Comparison of ENCODE assay signal across 15 cellular contexts in the genomic region with DNA sequence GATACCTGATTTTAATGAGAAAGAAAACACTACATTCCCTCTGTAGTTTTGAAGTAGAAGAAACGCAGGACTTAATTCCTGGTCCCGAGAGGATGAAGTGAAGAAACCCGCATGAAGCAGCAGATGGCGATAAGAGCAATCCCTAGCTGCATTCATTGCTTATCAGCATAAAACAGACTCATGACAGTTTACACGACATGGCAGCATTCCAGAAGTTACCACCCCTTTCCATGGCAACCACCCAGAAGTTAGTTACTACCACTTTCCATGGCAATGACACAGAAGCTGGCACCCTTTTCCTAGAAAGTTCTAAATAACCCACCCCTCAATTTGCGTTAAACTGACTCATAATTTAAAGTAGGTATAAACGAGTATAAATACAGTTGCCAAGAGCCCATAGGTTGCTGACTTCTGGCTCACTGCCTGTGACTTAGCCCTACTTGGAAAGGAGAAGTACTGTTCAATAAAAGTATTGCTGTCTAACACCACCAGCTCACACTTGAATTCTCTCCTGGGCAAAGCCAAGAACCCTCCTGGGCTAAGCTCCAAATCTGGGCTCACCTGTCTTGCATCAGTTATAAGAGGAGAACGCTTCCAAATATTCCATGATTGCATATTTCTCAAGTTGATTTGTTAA. TPM values are rescaled to one million over a fixed set of nuclear protein-coding genes. Genes with fewer than 3 reads are reported as not detected.
DNase-seq lines count a peak whose midpoint lies in the region; FAIRE-seq and TF ChIP-seq lines count a peak whose summit lies in the region.
"Had no signal": no experiment of that assay in that cellular context is flagged by ENCODE, and none has a peak within 500 bp of the region (broad histone marks: within the 10 kb centered on the region; RNA-seq: fewer than 3 reads in every experiment).

No MANE protein-coding gene starts in this region.

- H3K79me2 ChIP-seq in Loucy (ENCODE audit: insufficient read depth, low read length): no peaks in the 10 kb centered on the region

- DNase-seq in Daoy (ENCODE audit: low read depth) (peak; percentile 26), bronchial epithelial cell (ENCODE audit: low read depth) (no peak), lung microvascular endothelial cell (ENCODE audit: low read depth in 2 of 2) (peak; percentile 4 to 29), Peyer's patch (no peak), DMS153 (lab: John Stamatoyannopoulos, UW) (no peak), SJCRH30 (no peak), NCI-H146 (lab: John Stamatoyannopoulos, UW) (no peak)
- DNase-seq: activated CD4-positive, alpha-beta T cell treated with anti-CD3 and anti-CD28 coated beads for 48 hours; activated gamma-delta T cell; central memory CD4-positive, alpha-beta T cell; stimulated activated CD4-positive, alpha-beta T cell treated with anti-CD3 and anti-CD28 coated beads, Interleukin-12 subunit alpha, Interleukin-12 subunit beta, amount 100 ng/mL, for 4 hours; stimulated activated CD8-positive, alpha-beta memory T cell treated with anti-CD3 and anti-CD28 coated beads, Interleukin-4, amount 100 ng/mL, for 48 hours had no signal

- peak; percentile 32 for FAIRE-seq in bronchial epithelial cell (lab: Jason Lieb, UNC)

- H3K9me2 ChIP-seq in Loucy (replicated peaks; ENCODE audit: low read depth, low read length): no peaks in the 10 kb centered on the region

- no peak overlapping the region for H3K27ac ChIP-seq in Peyer's patch
- no peak overlapping the region for H3K27ac ChIP-seq in SJCRH30
- H3K27ac ChIP-seq: neutrophil, SJSA1 had no signal

- no peak overlapping the region for H3K4me2 ChIP-seq in Loucy (ENCODE audit: low read depth, low read length, poor library complexity, severe bottlenecking)

- H3K4me1 ChIP-seq in Loucy (ENCODE audit: insufficient read depth, low read length, poor library complexity, severe bottlenecking) (no peaks in the 10 kb centered on the region), Peyer's patch (no peaks in the 10 kb centered on the region), SJCRH30 (no peaks in the 10 kb centered on the region)
- H3K4me1 ChIP-seq: SJSA1 had no signal

- no peaks in the 10 kb centered on the region for H4K20me1 ChIP-seq in Loucy (ENCODE audit: insufficient read depth, low read length, poor library complexity, severe bottlenecking)

- H3K27me3 ChIP-seq in Loucy (ENCODE audit: insufficient read depth, low read length, poor library complexity, severe bottlenecking) (no peaks in the 10 kb centered on the region), bronchial epithelial cell (ENCODE audit: control insufficient read depth, insufficient read depth, low read length) (no peaks in the 10 kb centered on the region), Peyer's patch (no peaks in the 10 kb centered on the region), SJCRH30 (no peaks in the 10 kb centered on the region)
- H3K27me3 ChIP-seq: neutrophil, SJSA1 had no signal

- H2AFZ ChIP-seq in Loucy (ENCODE audit: low read length): no peak overlapping the region

- no peaks in the 10 kb centered on the region for H3K9me3 ChIP-seq in Loucy (ENCODE audit: insufficient read depth, low read depth, low read length)
- H3K9me3 ChIP-seq in Peyer's patch: no peaks in the 10 kb centered on the region
- no peaks in the 10 kb centered on the region for H3K9me3 ChIP-seq in SJCRH30 (replicated peaks)
- H3K9me3 ChIP-seq: neutrophil, SJSA1 had no signal

- H3F3A ChIP-seq in Loucy (ENCODE audit: low read depth): no peaks in the 10 kb centered on the region

- H3K36me3 ChIP-seq in Loucy (ENCODE audit: insufficient read depth, low read length): no peaks in the 10 kb centered on the region
- H3K36me3 ChIP-seq in bronchial epithelial cell (ENCODE audit: control insufficient read depth, insufficient read depth, low read length): no peaks in the 10 kb centered on the region
- H3K36me3 ChIP-seq in Peyer's patch: no peaks in the 10 kb centered on the region
- no peaks in the 10 kb centered on the region for H3K36me3 ChIP-seq in SJCRH30
- H3K36me3 ChIP-seq: neutrophil, SJSA1 had no signal

- H3K4me3 ChIP-seq in Loucy (ENCODE audit: low read length, poor library complexity, severe bottlenecking) (no peak overlapping the region), bronchial epithelial cell (ENCODE audit: low read depth, low read length) (no peak overlapping the region), Peyer's patch (no peak overlapping the region), SJCRH30 (no peak overlapping the region)
- H3K4me3 ChIP-seq: SJSA1 had no signal

- peak; percentile 27; the same call in 1 of the 2 replicates for TF ChIP-seq CTCF in Loucy (conservative IDR thresholded peaks at IDR 0.05; ENCODE audit: low read length)
- TF ChIP-seq CTCF in bronchial epithelial cell (IDR thresholded peaks at IDR 0.05; ENCODE audit: insufficient read depth, low read length, severe bottlenecking): no peak
- no peak for TF ChIP-seq CTCF in Peyer's patch (IDR thresholded peaks at IDR 0.05)

- TF ChIP-seq POLR2A in Peyer's patch (IDR thresholded peaks at IDR 0.05): no peak

- H3K9ac ChIP-seq in Loucy (ENCODE audit: low read depth, low read length, poor library complexity, severe bottlenecking): no peak overlapping the region

RNA-seq across cellular contexts. Expression of a gene that starts 5.5 kb away (rescaled TPM):
- total RNA-seq in Daoy (2014; rRNA removed; shearing (Covaris generic)): not detected in 2 replicates
- not detected in 2 replicates for total RNA-seq in bronchial epithelial cell
- total RNA-seq in lung microvascular endothelial cell: not detected in 2 replicates
- not detected for total RNA-seq in Peyer's patch
- not detected in 2 replicates for total RNA-seq in SJCRH30 (2014; rRNA removed; shearing (Covaris generic))

Comparison
In these comparisons a context has a peak if more than half of its experiments do, and no peak if none do; other contexts are left out.
1. DNase-seq: peak in Daoy (single experiment) and lung microvascular endothelial cell (2 of 2); none in bronchial epithelial cell (single experiment), Peyer's patch (0 of 3), DMS153 (single experiment), SJCRH30 (0 of 2) and NCI-H146 (single experiment).